In genomic region chr10:101938316-101939272, GRCh38 we compare ENCODE assay signal across 9 cellular contexts.
DNase-seq lines count a peak whose midpoint lies in the region; ATAC-seq and TF ChIP-seq lines count a peak whose summit lies in the region.
"Had no signal": no experiment of that assay in that cellular context is flagged by ENCODE, and none has a peak within 500 bp of the region (broad histone marks: within the 10 kb centered on the region; RNA-seq: fewer than 3 reads in every experiment).

No MANE protein-coding gene starts in this region.

- no peaks in the 10 kb centered on the region for H3K27me3 ChIP-seq in heart right ventricle
- no peaks in the 10 kb centered on the region for H3K27me3 ChIP-seq in lung (ENCODE audit: control insufficient read depth, insufficient read depth)
- no peaks in the 10 kb centered on the region for H3K27me3 ChIP-seq in uterus
- H3K27me3 ChIP-seq: BLaER1 treated with 17β-estradiol and CSF1 and Interleukin-3, amounts not matched to agents 10 nM and 100 nM had no signal

- no peak for TF ChIP-seq CTCF in heart right ventricle (IDR thresholded peaks at IDR 0.05)
- no peak for TF ChIP-seq CTCF in cardiac fibroblast (IDR thresholded peaks at IDR 0.05; ENCODE audit: low read depth, low read length)
- no peak for TF ChIP-seq CTCF in lung (IDR thresholded peaks at IDR 0.05; ENCODE audit: control extremely low read depth, extremely low read depth)
- TF ChIP-seq CTCF in uterus (IDR thresholded peaks at IDR 0.05) = no peak

- no peaks in the 10 kb centered on the region for H3K9me3 ChIP-seq in heart right ventricle
- H3K9me3 ChIP-seq in lung (ENCODE audit: control insufficient read depth in 2 of 2, insufficient read depth in 1 of 2, low read length in 1 of 2) = no peaks in the 10 kb centered on the region
- no peaks in the 10 kb centered on the region for H3K9me3 ChIP-seq in uterus
- H3K9me3 ChIP-seq: BLaER1 treated with 17β-estradiol and CSF1 and Interleukin-3, amounts not matched to agents 10 nM and 100 nM had no signal

- H3K4me3 ChIP-seq in heart right ventricle = peak overlapping the region in 8 of 10 donors; percentile 3 to 43 (median 36)
- H3K4me3 ChIP-seq in cardiac fibroblast (replicated peaks in 1 of 2; ENCODE audit: low read depth in 2 of 2, low read length in 2 of 2) = no peak overlapping the region
- H3K4me3 ChIP-seq in lung = no peak overlapping the region
- H3K4me3 ChIP-seq in uterus = no peak overlapping the region
- H3K4me3 ChIP-seq: BLaER1 treated with 17β-estradiol and CSF1 and Interleukin-3, amounts not matched to agents 10 nM and 100 nM had no signal

- TF ChIP-seq POLR2A in uterus (IDR thresholded peaks at IDR 0.05) = no peak

- intact Hi-C loops in heart right ventricle (cut with DNase I) = loop anchor here in 1 of 10 donors (5.0 kb wide), 1 partner anchor 34 kb away; no protein-coding TSS in a partner anchor
- intact Hi-C loops in Right ventricle myocardium superior (cut with DNase I) = no loop called here
- intact Hi-C loops in uterus (cut with DNase I; ENCODE audit: low total_unique reads) = no loop called here

- H3K4me1 ChIP-seq in heart right ventricle (peaks cover 16 to 91% (median 61%) of the 10 kb centered on the region in 9 donors), lung (ENCODE audit: control insufficient read depth in 2 of 2, insufficient read depth in 2 of 2, low read length in 2 of 2) (peaks cover 0 to 41% of the 10 kb centered on the region in 2 donors), uterus (peaks cover 4 to 15% of the 10 kb centered on the region in 2 donors)

- H3K27ac ChIP-seq in heart right ventricle (peak overlapping the region; percentile 13 to 88 (median 84)), lung (ENCODE audit: low read depth in 1 of 2, low read length in 1 of 2) (peak overlapping the region; percentile 7 to 92), uterus (peak overlapping the region; percentile 58 to 74)
- H3K27ac ChIP-seq: BLaER1 treated with 17β-estradiol and CSF1 and Interleukin-3, amounts not matched to agents 10 nM and 100 nM had no signal

- WGBS in heart right ventricle, 2 donors = 67 to 68% methylated on average over 5 of the region's 5 CpGs
- 76 to 77% methylated on average over 5 of the region's 5 CpGs for WGBS in lung, 2 donors

- no peak for DNase-seq in heart right ventricle
- DNase-seq in Right ventricle myocardium superior = no peak
- DNase-seq in cardiac fibroblast (ENCODE audit: low read depth in 2 of 2) = peak; percentile 86 to 89
- DNase-seq in lung (ENCODE audit: low spot score) = no peak
- peak in 1 of 2 donors; percentile 14 for DNase-seq in uterus
- DNase-seq in NCI-H2196 treated with DMSO at 0.1 percent for 48 hours (lab: John Stamatoyannopoulos, UW; ENCODE audit: unreplicated experiment) = no peak
- no peak for DNase-seq in NCI-H1048 (lab: John Stamatoyannopoulos, UW)
- no peak for DNase-seq in T-helper 9 cell

- H3K36me3 ChIP-seq in heart right ventricle (peaks cover 0 to 28% (median 0%) of the 10 kb centered on the region in 9 donors), lung (ENCODE audit: control insufficient read depth in 2 of 2, insufficient read depth in 2 of 2, low read length in 2 of 2) (peaks cover 0 to 4% of the 10 kb centered on the region in 2 donors), uterus (no peaks in the 10 kb centered on the region)

- peak in 6 of 8 donors; percentile 27 to 50 (median 42) for ATAC-seq in heart right ventricle
- ATAC-seq in Right ventricle myocardium superior (ENCODE audit: poor library complexity) = no peak
- no peak for ATAC-seq in lung (ENCODE audit: insufficient read depth, low FRiP score)

Comparison
In these comparisons a context has a peak if more than half of its experiments do, and no peak if none do; other contexts are left out.
1. ATAC-seq: peak in heart right ventricle (6 of 8); none in Right ventricle myocardium superior (single experiment) and lung (single experiment).
2. DNase-seq: peak in cardiac fibroblast (2 of 2); none in heart right ventricle (0 of 2), Right ventricle myocardium superior (single experiment), lung (single experiment), NCI-H2196 treated with DMSO at 0.1 percent for 48 hours (single experiment), NCI-H1048 (single experiment) and T-helper 9 cell (single experiment).
3. H3K4me3 ChIP-seq: peak in heart right ventricle (8 of 10); none in cardiac fibroblast (0 of 2), lung (single experiment) and uterus (0 of 2).
4. Peak in every context shown above with its lines, with median percentiles within 50 percentile points of each other: H3K27ac ChIP-seq.